24 cellular contexts compared by ENCODE assay signal in genomic region chr1:60716472-60716871, GRCh38.
"Had no signal": no experiment of that assay in that cellular context is flagged by ENCODE, and none has a peak within 500 bp of the region (broad histone marks: within the 10 kb centered on the region; RNA-seq: fewer than 3 reads in every experiment).

No MANE protein-coding gene starts in this region.

- H3K4me1 ChIP-seq: colonic mucosa, esophagus squamous epithelium, gastrocnemius medialis, heart right ventricle, left lung, lower lobe of right lung had no signal

- H3K36me3 ChIP-seq: colonic mucosa, esophagus squamous epithelium, gastrocnemius medialis, heart right ventricle, left lung, lower lobe of right lung had no signal

- H3K9me3 ChIP-seq: colonic mucosa, esophagus squamous epithelium, gastrocnemius medialis, lower lobe of right lung, mucosa of descending colon had no signal

- H3K4me3 Mint-ChIP-seq: dendritic cell treated with granulocyte-macrophage colony-stimulating factor and Interleukin-4, amounts not matched to agents 40 ng/mL and 50 ng/mL, for 4 days; effector memory CD8-positive, alpha-beta T cell; endodermal cell; mesothelial cell of epicardium; naive B cell had no signal

- H3K27ac ChIP-seq: colonic mucosa, epithelial cell of prostate, esophagus squamous epithelium, gastrocnemius medialis, heart right ventricle, left lung, lower lobe of right lung had no signal

- H3K36me3 Mint-ChIP-seq: mesothelial cell of epicardium, naive B cell had no signal

- H3K9me3 Mint-ChIP-seq: effector memory CD8-positive, alpha-beta T cell; endodermal cell had no signal

- H3K27ac Mint-ChIP-seq: dendritic cell treated with granulocyte-macrophage colony-stimulating factor and Interleukin-4, amounts not matched to agents 40 ng/mL and 50 ng/mL, for 4 days; effector memory CD8-positive, alpha-beta T cell; endodermal cell; mesothelial cell of epicardium; naive B cell had no signal

- H3K27me3 ChIP-seq: colonic mucosa, esophagus squamous epithelium, gastrocnemius medialis, heart right ventricle, left lung had no signal

- ATAC-seq: effector memory CD8-positive, alpha-beta T cell; esophagus mucosa; gastrocnemius medialis; heart right ventricle; left lung; left ventricle myocardium superior; lower lobe of right lung; mucosa of descending colon had no signal

- H3K27me3 Mint-ChIP-seq: dendritic cell treated with granulocyte-macrophage colony-stimulating factor and Interleukin-4, amounts not matched to agents 40 ng/mL and 50 ng/mL, for 4 days; effector memory CD8-positive, alpha-beta T cell; naive B cell had no signal

- DNase-seq: colonic mucosa; cortex of kidney; effector CD8-positive, alpha-beta T cell; effector memory CD8-positive, alpha-beta T cell; endodermal cell; erythroblast; esophagus squamous epithelium; foreskin fibroblast; gastrocnemius medialis; glutamatergic neuron; head of caudate nucleus; heart right ventricle; hippocampal formation; left cardiac atrium; left ventricle myocardium superior; lower lobe of right lung; mesenchymal stem cell; mucosa of descending colon; naive B cell had no signal

- H3K4me3 ChIP-seq: colonic mucosa, esophagus squamous epithelium, gastrocnemius medialis, heart right ventricle, left lung, lower lobe of right lung, mucosa of descending colon had no signal

- H3K4me1 Mint-ChIP-seq: endodermal cell, mesothelial cell of epicardium, naive B cell had no signal
